In genomic region chr11:28616160-28616559, GRCh38 we compare ENCODE assay signal across 9 cellular contexts.
"Had no signal": no experiment of that assay in that cellular context is flagged by ENCODE, and none has a peak within 500 bp of the region (broad histone marks: within the 10 kb centered on the region; RNA-seq: fewer than 3 reads in every experiment).

No MANE protein-coding gene starts in this region.

- H3K4me1 Mint-ChIP-seq: IgD-negative memory B cell had no signal

- ATAC-seq: HCT116 had no signal

- DNase-seq: GOT3, H7, HFFc6, KBM-7 had no signal

- H3K4me3 Mint-ChIP-seq: HFFc6, IgD-negative memory B cell had no signal

- H3K9me3 Mint-ChIP-seq: HFFc6 had no signal

- H3K27me3 Mint-ChIP-seq: IgD-negative memory B cell had no signal

- H3K27ac ChIP-seq: HL-60, KMS-11 had no signal

- H3K4me2 ChIP-seq: KMS-11 had no signal

- H3K9me3 ChIP-seq: HAP-1 had no signal

- H3K4me3 ChIP-seq: HAP-1 had no signal

- H3K4me1 ChIP-seq: HAP-1 had no signal

- H3K36me3 Mint-ChIP-seq: IgD-negative memory B cell had no signal

- H3K36me3 ChIP-seq: HAP-1 had no signal

- H3K27ac Mint-ChIP-seq: HFFc6, IgD-negative memory B cell had no signal

- H3K9ac ChIP-seq: KMS-11 had no signal
